Comparison of ENCODE assay signal across 16 cellular contexts in the genomic region with DNA sequence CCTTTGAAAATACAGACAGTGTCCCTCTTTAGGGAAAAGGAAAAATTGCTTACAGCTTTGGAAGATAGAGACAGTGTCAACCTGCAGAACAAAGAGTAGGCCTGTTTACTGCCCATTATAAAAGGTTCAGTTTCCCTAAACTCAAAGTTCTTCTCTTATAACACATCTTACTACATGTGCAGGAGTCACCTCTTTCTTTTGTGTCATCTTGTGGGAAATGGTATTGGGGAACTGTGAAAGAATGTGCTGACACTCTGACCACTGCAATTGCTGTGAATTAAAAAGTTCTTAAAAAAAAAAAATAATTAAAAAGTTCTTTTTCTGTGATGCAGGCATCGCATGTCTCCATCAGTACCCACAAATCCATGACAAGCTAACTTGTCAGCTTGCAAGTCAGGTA. TPM values are rescaled to one million over a fixed set of nuclear protein-coding genes. Genes with fewer than 3 reads are reported as not detected.
DNase-seq lines count a peak whose midpoint lies in the region; ATAC-seq and TF ChIP-seq lines count a peak whose summit lies in the region.
"Had no signal": no experiment of that assay in that cellular context is flagged by ENCODE, and none has a peak within 500 bp of the region (broad histone marks: within the 10 kb centered on the region; RNA-seq: fewer than 3 reads in every experiment).

No MANE protein-coding gene starts in this region.

- no peak overlapping the region for H3K4me3 Mint-ChIP-seq in endodermal cell
- H3K4me3 Mint-ChIP-seq: CD8-positive, alpha-beta memory T cell; H9 had no signal

- peaks cover 26% of the 10 kb centered on the region for H3K4me1 ChIP-seq in cardiac muscle cell (ENCODE audit: low read depth)
- H3K4me1 ChIP-seq in endodermal cell (ENCODE audit: control insufficient read depth, insufficient read depth, low read length), result peaks cover 3% of the 10 kb centered on the region
- H3K4me1 ChIP-seq in parathyroid adenoma, result peaks cover 27% of the 10 kb centered on the region
- H3K4me1 ChIP-seq: BLaER1 had no signal

- H3K4me1 Mint-ChIP-seq in endodermal cell, result peaks cover 24% of the 10 kb centered on the region
- H3K4me1 Mint-ChIP-seq: H9 had no signal

- peaks cover 17% of the 10 kb centered on the region for H3K9me3 Mint-ChIP-seq in endodermal cell
- H3K9me3 Mint-ChIP-seq: CD8-positive, alpha-beta memory T cell had no signal

- H3K27ac ChIP-seq in cardiac muscle cell (peak overlapping the region; percentile 89), endodermal cell (ENCODE audit: low read depth, low read length) (no peak overlapping the region), parathyroid adenoma (peak overlapping the region; percentile 80)
- H3K27ac ChIP-seq: BLaER1 had no signal

- H3K27ac Mint-ChIP-seq in endodermal cell, result no peak overlapping the region
- H3K27ac Mint-ChIP-seq: CD8-positive, alpha-beta memory T cell had no signal

- intact Hi-C loops in left cardiac atrium (cut with DNase I), result no loop called here

- TF ChIP-seq CTCF in cardiac muscle cell (IDR thresholded peaks at IDR 0.05; ENCODE audit: low read depth, low read length), result no peak
- TF ChIP-seq CTCF in endodermal cell (conservative IDR thresholded peaks at IDR 0.05), result no peak
- no peak for TF ChIP-seq CTCF in parathyroid adenoma (IDR thresholded peaks at IDR 0.05)

- H3K36me3 Mint-ChIP-seq in endodermal cell (ENCODE audit: low read depth), result no peaks in the 10 kb centered on the region
- H3K36me3 Mint-ChIP-seq: CD8-positive, alpha-beta memory T cell had no signal

- ATAC-seq in left cardiac atrium, result no peak

- H3K9me3 ChIP-seq in cardiac muscle cell (ENCODE audit: low read depth) (no peaks in the 10 kb centered on the region), endodermal cell (ENCODE audit: control insufficient read depth, low read length) (peaks cover 39% of the 10 kb centered on the region), parathyroid adenoma (ENCODE audit: control insufficient read depth, low read length) (no peaks in the 10 kb centered on the region)
- H3K9me3 ChIP-seq: BLaER1, Caco-2 had no signal

- H3K27me3 ChIP-seq in cardiac muscle cell (no peaks in the 10 kb centered on the region), endodermal cell (ENCODE audit: control insufficient read depth, insufficient read depth, low read length, poor library complexity, severe bottlenecking) (no peaks in the 10 kb centered on the region), parathyroid adenoma (ENCODE audit: control insufficient read depth, insufficient read depth, low read length) (no peaks in the 10 kb centered on the region)
- H3K27me3 ChIP-seq: BLaER1 had no signal

- DNase-seq in cardiac muscle cell (ENCODE audit: low read depth in 1 of 2, low spot score in 1 of 2) (no peak), left cardiac atrium (no peak), endodermal cell (no peak), foreskin melanocyte (no peak), activated gamma-delta T cell (lab: John Stamatoyannopoulos, UW) (no peak)
- no peak for DNase-seq in stimulated activated naive CD4-positive, alpha-beta T cell treated with Interleukin-2 at 50 U/mL for 16 hours (lab: John Stamatoyannopoulos, UW)
- DNase-seq: 8988T; AML-193; Caco-2; CD8-positive, alpha-beta memory T cell; DND-41; GDM1; GOT3; H9 had no signal

- WGBS in endodermal cell (ENCODE audit: insufficient coverage in 1 of 2, insufficient read length in 1 of 2), 2 experiments, result 100% methylated on average over 1 of the region's 1 CpG; no CpG with 5 or more reads in 1 of the 2 experiments

- H3K9ac ChIP-seq in endodermal cell (ENCODE audit: extremely low read depth, low read length, poor library complexity, severe bottlenecking) (no peak overlapping the region), parathyroid adenoma (no peak overlapping the region)
- H3K9ac ChIP-seq: BLaER1 had no signal

- H3K79me2 ChIP-seq in parathyroid adenoma, result no peaks in the 10 kb centered on the region

- H3K27me3 Mint-ChIP-seq in endodermal cell (ENCODE audit: insufficient read depth), result no peaks in the 10 kb centered on the region
- H3K27me3 Mint-ChIP-seq: CD8-positive, alpha-beta memory T cell had no signal

- H2AFZ ChIP-seq in parathyroid adenoma, result no peak overlapping the region

- no peak overlapping the region for H3K4me2 ChIP-seq in parathyroid adenoma (ENCODE audit: low read length)
- H3K4me2 ChIP-seq: BLaER1 had no signal

- H3K36me3 ChIP-seq in cardiac muscle cell, result no peaks in the 10 kb centered on the region
- H3K36me3 ChIP-seq in endodermal cell (ENCODE audit: control insufficient read depth, insufficient read depth, low read length), result no peaks in the 10 kb centered on the region
- no peaks in the 10 kb centered on the region for H3K36me3 ChIP-seq in parathyroid adenoma (ENCODE audit: control insufficient read depth, insufficient read depth, low read length)
- H3K36me3 ChIP-seq: BLaER1 had no signal

- H3K4me3 ChIP-seq in cardiac muscle cell (no peak overlapping the region), endodermal cell (ENCODE audit: low read length) (peak overlapping the region; percentile 63), parathyroid adenoma (ENCODE audit: low read depth, low read length) (no peak overlapping the region)
- H3K4me3 ChIP-seq: BLaER1 had no signal

RNA-seq across cellular contexts. Expression of gene ITGB6, which starts 2.9 kb away (rescaled TPM):
- 0.12 and 0.28 TPM in 2 replicates for total RNA-seq in cardiac muscle cell
- polyA plus RNA-seq in cardiac muscle cell, result 0.31 TPM in 1 of 2 replicates, not detected in the other
- total RNA-seq in left cardiac atrium, result under 1 TPM; 0.77 to 0.86 TPM
- under 1 TPM in 1 of 2 donors, not detected in 1; 0.24 TPM for total RNA-seq in endodermal cell
- not detected for polyA plus RNA-seq in endodermal cell (2013, experiment 1 of 2)
- polyA plus RNA-seq in endodermal cell (2013, experiment 2 of 2), result 0.04 TPM
- total RNA-seq: CD8-positive, alpha-beta memory T cell; H9 had no signal
- polyA plus RNA-seq: CD8-positive, alpha-beta memory T cell had no signal
